ENCODE assay signal across 18 cellular contexts in the genomic region with DNA sequence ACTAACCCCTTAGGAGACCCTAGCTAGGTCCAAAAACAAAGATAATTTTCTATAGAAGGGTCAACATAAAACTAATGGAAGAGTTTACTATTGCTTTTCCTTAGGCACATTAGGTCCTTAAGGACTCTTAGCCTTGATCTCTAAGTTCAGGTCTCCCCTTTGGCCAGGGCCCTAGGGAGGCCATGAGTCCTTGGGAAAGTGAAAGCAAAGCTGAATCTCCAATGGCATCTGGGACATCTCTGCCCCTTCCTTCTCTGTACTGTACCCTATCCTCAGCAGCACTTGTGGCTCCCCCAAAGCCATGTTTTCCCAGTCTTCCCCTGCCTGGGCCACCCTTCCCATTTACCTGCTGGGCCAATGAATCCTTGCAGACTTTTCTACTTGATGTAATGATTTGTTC. TPM values are rescaled to one million over a fixed set of nuclear protein-coding genes. Genes with fewer than 3 reads are reported as not detected.
DNase-seq lines count a peak whose midpoint lies in the region; ATAC-seq, FAIRE-seq and TF ChIP-seq lines count a peak whose summit lies in the region.
"Had no signal": no experiment of that assay in that cellular context is flagged by ENCODE, and none has a peak within 500 bp of the region (broad histone marks: within the 10 kb centered on the region; RNA-seq: fewer than 3 reads in every experiment).

No MANE protein-coding gene starts in this region.

- peaks cover 0 to 14% of the 10 kb centered on the region in 2 experiments; a peak in 2 of 5 replicates for H3K27me3 ChIP-seq in HepG2 (ENCODE audit: control insufficient read depth in 1 of 2, insufficient read depth in 2 of 2, low read length in 2 of 2)
- H3K27me3 ChIP-seq in right lobe of liver = no peaks in the 10 kb centered on the region
- no peaks in the 10 kb centered on the region for H3K27me3 ChIP-seq in RWPE2 (ENCODE audit: insufficient read depth, poor library complexity, severe bottlenecking)
- no peaks in the 10 kb centered on the region for H3K27me3 ChIP-seq in foreskin keratinocyte
- H3K27me3 ChIP-seq: body of pancreas, esophagus muscularis mucosa had no signal

- no peaks in the 10 kb centered on the region for H4K20me1 ChIP-seq in HepG2 (ENCODE audit: insufficient read depth, low read length)

- no peaks in the 10 kb centered on the region for H3K79me2 ChIP-seq in HepG2 (ENCODE audit: insufficient read depth, low read length)

- peak overlapping the region; percentile 26; the same call in 1 of the 2 replicates for H3K4me2 ChIP-seq in HepG2 (ENCODE audit: low read depth, low read length)

- POLR2A ChIA-PET in HepG2 (lab: Yijun Ruan, JAX) = interaction anchor here (1.0 to 3.2 kb wide), 4 partner anchors 10 to 80 kb away, joined by 4 to 57 read pairs (median 6); a partner anchor contains a TSS

- DNase-seq in HepG2 (ENCODE audit: low spot score) (no peak), right lobe of liver (no peak), RWPE2 (ENCODE audit: low spot score) (no peak), foreskin keratinocyte (no peak), COR-L47 (lab: John Stamatoyannopoulos, UW) (no peak), SW480 (ENCODE audit: low spot score) (no peak), sciatic nerve (ENCODE audit: low spot score) (no peak)
- DNase-seq: activated CD4-positive, CD25-positive, alpha-beta regulatory T cell treated with anti-CD3 and anti-CD28 coated beads, Interleukin-2, amount 50 U/mL, for 72 hours; activated naive CD4-positive, alpha-beta T cell treated with anti-CD3 and anti-CD28 coated beads, Interleukin-2, amount 10 ng/mL, durations not matched to agents 7 days and 5 days; body of pancreas; kidney glomerular epithelial cell; NCI-H146; NCI-H446 treated with DMSO at 0.1 percent for 48 hours; stimulated activated naive CD8-positive, alpha-beta T cell treated with anti-CD3 and anti-CD28 coated beads, Interleukin-15, Interleukin-2, amounts not matched to agents 100 U/mL and 50 U/mL, for 24 hours; SW 1271 had no signal

- no peak overlapping the region for H2AFZ ChIP-seq in HepG2 (ENCODE audit: low read length)

- no peak for TF ChIP-seq POLR2A in HepG2 (IDR thresholded peaks at IDR 0.05; ENCODE audit: insufficient read depth in 1 of 2, low read depth in 2 of 2, low read length in 2 of 2)
- no peak for TF ChIP-seq POLR2A in right lobe of liver (IDR thresholded peaks at IDR 0.05)

- no peak for TF ChIP-seq EP300 in HepG2 (IDR thresholded peaks at IDR 0.05; ENCODE audit: low read depth in 2 of 2, low read length in 2 of 2)
- no peak for TF ChIP-seq EP300 in HepG2 (CRISPR knock-in tag; IDR thresholded peaks at IDR 0.05; ENCODE audit: borderline replicate concordance)

- H3K36me3 ChIP-seq in HepG2 (replicated peaks in 1 of 2; ENCODE audit: control insufficient read depth in 1 of 2, insufficient read depth in 2 of 2, low read length in 2 of 2) = no peaks in the 10 kb centered on the region
- H3K36me3 ChIP-seq in right lobe of liver = no peaks in the 10 kb centered on the region
- H3K36me3 ChIP-seq in RWPE2 (ENCODE audit: low read depth) = no peaks in the 10 kb centered on the region
- H3K36me3 ChIP-seq: esophagus muscularis mucosa had no signal

- TF ChIP-seq CTCF in HepG2 (CRISPR knock-in tag; IDR thresholded peaks at IDR 0.05) (no peak), right lobe of liver (IDR thresholded peaks at IDR 0.05) (no peak), RWPE2 (IDR thresholded peaks at IDR 0.05; ENCODE audit: poor library complexity, severe bottlenecking) (no peak), foreskin keratinocyte (conservative IDR thresholded peaks at IDR 0.05) (no peak)

- CTCF ChIA-PET in HepG2 (lab: Yijun Ruan, JAX; ENCODE audit: low intra/inter-chr PET ratio, low total read pairs) = no interaction called here

- peaks cover 95% of the 10 kb centered on the region for H3K4me1 ChIP-seq in HepG2 (ENCODE audit: insufficient read depth, low read length)
- peaks cover 0 to 5% (median 2%) of the 10 kb centered on the region in 4 donors for H3K4me1 ChIP-seq in right lobe of liver
- peaks cover 83% of the 10 kb centered on the region for H3K4me1 ChIP-seq in RWPE2 (ENCODE audit: insufficient read depth, poor library complexity, severe bottlenecking)
- H3K4me1 ChIP-seq in foreskin keratinocyte = peaks cover 51% of the 10 kb centered on the region

- no TSS peak for BruUV-seq in HepG2 (replicated peaks; lab: Mats Ljungman, UMichigan)

- TF ChIP-seq RAD21 in HepG2 (CRISPR knock-in tag; IDR thresholded peaks at IDR 0.05) = no peak

- no peaks in the 10 kb centered on the region for H3K9me3 ChIP-seq in HepG2 (ENCODE audit: low read length)
- H3K9me3 ChIP-seq in right lobe of liver = no peaks in the 10 kb centered on the region
- H3K9me3 ChIP-seq in RWPE2 (ENCODE audit: severe bottlenecking) = no peaks in the 10 kb centered on the region
- H3K9me3 ChIP-seq: body of pancreas, esophagus muscularis mucosa had no signal

- intact Hi-C loops in HepG2 (cut with micrococcal nuclease; ENCODE audit: unreplicated experiment) = no loop called here
- intact Hi-C loops in right lobe of liver (cut with DNase I) = no loop called here
- intact Hi-C loops in sciatic nerve (cut with DNase I) = no loop called here

- H3K4me3 ChIP-seq in HepG2 (replicated peaks in 1 of 3; ENCODE audit: insufficient read depth in 1 of 3, low read depth in 2 of 3, low read length in 3 of 3) = no peak overlapping the region
- no peak overlapping the region for H3K4me3 ChIP-seq in right lobe of liver
- H3K4me3 ChIP-seq in RWPE2 (ENCODE audit: severe bottlenecking) = no peak overlapping the region
- H3K4me3 ChIP-seq: body of pancreas, esophagus muscularis mucosa had no signal

- H3K27ac ChIP-seq in HepG2 (ENCODE audit: extremely low read length, insufficient read depth, low read length) (no peak overlapping the region), right lobe of liver (no peak overlapping the region), RWPE2 (ENCODE audit: poor library complexity, severe bottlenecking) (peak overlapping the region; percentile 97), foreskin keratinocyte (peak overlapping the region; percentile 98)
- H3K27ac ChIP-seq: body of pancreas, esophagus muscularis mucosa had no signal

- no peak for FAIRE-seq in HepG2 (lab: Jason Lieb, UNC)
- FAIRE-seq: urothelium cell line had no signal

- in situ Hi-C loops in HepG2 (cut with HindIII; ENCODE audit: extremely low pct_ligation_motif_present, low pct_unique_long_range_greater_than_20kb) = no loop called here

- ATAC-seq in HepG2 = no peak
- ATAC-seq in right lobe of liver = no peak
- no peak for ATAC-seq in RWPE2 (ENCODE audit: low read depth)
- no peak for ATAC-seq in foreskin keratinocyte
- ATAC-seq in sciatic nerve = no peak
- no peak for ATAC-seq in HG02870 (IDR thresholded peaks at IDR 0.05; ENCODE audit: unreplicated experiment)
- ATAC-seq: body of pancreas; stimulated activated naive CD8-positive, alpha-beta T cell treated with anti-CD3 and anti-CD28 coated beads, Interleukin-15, Interleukin-2, amounts not matched to agents 100 U/mL and 50 U/mL, for 24 hours had no signal

- H3K9ac ChIP-seq in HepG2 (ENCODE audit: insufficient read depth, low read depth, low read length) = no peak overlapping the region

TF ChIP-seq in HepG2, 621 proteins besides CTCF, POLR2A, EP300 and RAD21 (continues in another document):
- TF ChIP-seq ZNF3 (CRISPR knock-in tag; IDR thresholded peaks at IDR 0.05) (no peak), FOSL2 (CRISPR knock-in tag; IDR thresholded peaks at IDR 0.05) (no peak), ZNF556 (CRISPR knock-in tag; IDR thresholded peaks at IDR 0.05; ENCODE audit: borderline replicate concordance) (no peak)
- TF ChIP-seq, protein P1, sequence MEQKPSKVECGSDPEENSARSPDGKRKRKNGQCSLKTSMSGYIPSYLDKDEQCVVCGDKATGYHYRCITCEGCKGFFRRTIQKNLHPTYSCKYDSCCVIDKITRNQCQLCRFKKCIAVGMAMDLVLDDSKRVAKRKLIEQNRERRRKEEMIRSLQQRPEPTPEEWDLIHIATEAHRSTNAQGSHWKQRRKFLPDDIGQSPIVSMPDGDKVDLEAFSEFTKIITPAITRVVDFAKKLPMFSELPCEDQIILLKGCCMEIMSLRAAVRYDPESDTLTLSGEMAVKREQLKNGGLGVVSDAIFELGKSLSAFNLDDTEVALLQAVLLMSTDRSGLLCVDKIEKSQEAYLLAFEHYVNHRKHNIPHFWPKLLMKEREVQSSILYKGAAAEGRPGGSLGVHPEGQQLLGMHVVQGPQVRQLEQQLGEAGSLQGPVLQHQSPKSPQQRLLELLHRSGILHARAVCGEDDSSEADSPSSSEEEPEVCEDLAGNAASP (CRISPR knock-in tag; IDR thresholded peaks at IDR 0.05; ENCODE audit: borderline replicate concordance) = no peak

RNA-seq across cellular contexts. Expression of a gene that starts 14.3 kb away (rescaled TPM):
- total RNA-seq in HepG2 (2016; rRNA removed; fragmentation: Illumina TruSeq; extraction: Trizol) (3.0 and 3.5 TPM in 2 replicates), right lobe of liver (1 to 10 TPM; 2.0 to 6.2 (median 3.4) TPM), foreskin keratinocyte (39.4 and 46.5 TPM in 2 replicates), sciatic nerve (10.9 TPM)
- total RNA-seq in HepG2 (2016; cell fraction: cytosol; rRNA removed; fragmentation: Illumina TruSeq; extraction: Trizol; ENCODE audit: low read depth) = 0.71 and 0.81 TPM in 2 replicates
- 2.3 and 3.4 TPM in 2 replicates for total RNA-seq in HepG2 (2016; cell fraction: insoluble cytoplasmic fraction; rRNA removed; fragmentation: Illumina TruSeq; extraction: Trizol)
- total RNA-seq in HepG2 (2016; cell fraction: membrane; rRNA removed; fragmentation: Illumina TruSeq; extraction: Trizol) = 2.1 and 2.2 TPM in 2 replicates
- 3.7 and 4.2 TPM in 2 replicates for total RNA-seq in HepG2 (2016; cell fraction: nucleus; rRNA removed; fragmentation: Illumina TruSeq; extraction: Trizol)
- polyA plus RNA-seq in HepG2 (2011; rRNA removed) (2.5 and 3.1 TPM in 2 replicates), foreskin keratinocyte (36.5 and 39.7 TPM in 2 replicates)
- 2.4 and 2.6 TPM in 2 replicates for polyA plus RNA-seq in HepG2 (2011; cell fraction: cytosol; rRNA removed)
- polyA plus RNA-seq in HepG2 (2011; cell fraction: nucleus; rRNA removed) = 4.5 and 4.9 TPM in 2 replicates
- 1.8 and 2.7 TPM in 2 replicates for polyA plus RNA-seq in HepG2 (2012)
- polyA plus RNA-seq in HepG2 (2016; cell fraction: cytosol; fragmentation: Illumina TruSeq; extraction: Trizol; ENCODE audit: low read depth) = 0.26 TPM in 2 replicates
- 1.9 TPM in 2 replicates for polyA plus RNA-seq in HepG2 (2016; cell fraction: insoluble cytoplasmic fraction; fragmentation: Illumina TruSeq; extraction: Trizol; ENCODE audit: low read depth)
- 0.66 and 0.70 TPM in 2 replicates for polyA plus RNA-seq in HepG2 (2016; cell fraction: membrane; fragmentation: Illumina TruSeq; extraction: Trizol; ENCODE audit: low read depth)
- polyA plus RNA-seq in HepG2 (2016; cell fraction: nucleus; fragmentation: Illumina TruSeq; extraction: Trizol; ENCODE audit: insufficient read depth, low read depth) = 3.4 and 3.9 TPM in 2 replicates
- polyA minus RNA-seq in HepG2 (2011; rRNA and poly(A)+ RNA removed; ENCODE audit: low replicate concordance) = 4.2 and 7.4 TPM in 2 replicates
- 2.6 TPM in 2 replicates for polyA minus RNA-seq in HepG2 (2011; cell fraction: cytosol; rRNA and poly(A)+ RNA removed)
- 5.2 and 7.2 TPM in 2 replicates for polyA minus RNA-seq in HepG2 (2011; cell fraction: nucleus; rRNA and poly(A)+ RNA removed)

Comparison
In these comparisons a context has a peak if more than half of its experiments do, and no peak if none do; other contexts are left out.
1. H3K27ac ChIP-seq: peak in RWPE2 (single experiment) and foreskin keratinocyte (single experiment); none in HepG2 (single experiment) and right lobe of liver (0 of 3).